In genomic region chr6:30626484-30627366, GRCh38 we compare ENCODE assay signal across 1 cellular context.
TF ChIP-seq lines count a peak whose summit lies in the region.

Gene ATAT1 (plus strand): TSS chr6:30626874.

TF ChIP-seq in HepG2, 621 proteins besides CTCF, POLR2A, EP300 and RAD21 (continued from another document and continues in another):
- TF ChIP-seq LRRFIP1 (CRISPR knock-in tag; conservative IDR thresholded peaks at IDR 0.05) (no peak), DNMT3B (CRISPR knock-in tag; conservative IDR thresholded peaks at IDR 0.05) (no peak; the same call in 1 of the 2 replicates), MTF2 (CRISPR knock-in tag; IDR thresholded peaks at IDR 0.05; ENCODE audit: borderline replicate concordance) (no peak; the same call in 1 of the 2 replicates), ARID5B (CRISPR knock-in tag; IDR thresholded peaks at IDR 0.05) (peak; percentile 72), YY1 (IDR thresholded peaks at IDR 0.05; ENCODE audit: insufficient read depth, insufficient replicate concordance, low read depth, low read length) (peak; percentile 71), ZFP36L1 (CRISPR knock-in tag; IDR thresholded peaks at IDR 0.05) (peak; percentile 66; the same call in 1 of the 2 replicates), ISL2 (CRISPR knock-in tag; IDR thresholded peaks at IDR 0.05) (peak; percentile 73; the same call in 1 of the 2 replicates), CSRNP2 (CRISPR knock-in tag; conservative IDR thresholded peaks at IDR 0.05; ENCODE audit: low read depth) (no peak), RFX1 (IDR thresholded peaks at IDR 0.05) (peak; percentile 30; the same call in 1 of the 2 replicates), HES4 (CRISPR knock-in tag; IDR thresholded peaks at IDR 0.05; ENCODE audit: borderline replicate concordance) (peak; percentile 67; the same call in 1 of the 2 replicates), ZNF678 (CRISPR knock-in tag; IDR thresholded peaks at IDR 0.05) (no peak; the same call in 1 of the 2 replicates), KLF15 (CRISPR knock-in tag; IDR thresholded peaks at IDR 0.05; ENCODE audit: borderline replicate concordance) (0 out of 2 replicates have a peak, but pooled peaks have one; percentile 65), ZNF704 (CRISPR knock-in tag; IDR thresholded peaks at IDR 0.05; ENCODE audit: borderline replicate concordance) (peak; percentile 77), ZNF282 (IDR thresholded peaks at IDR 0.05; ENCODE audit: partially characterized antibody) (no peak), ZNF512B (CRISPR knock-in tag; IDR thresholded peaks at IDR 0.05; ENCODE audit: borderline replicate concordance) (no peak; the same call in 1 of the 2 replicates), TEAD3 (CRISPR knock-in tag; optimal IDR thresholded peaks at IDR 0.05; ENCODE audit: borderline replicate concordance) (peak; percentile 44), E2F1 (CRISPR knock-in tag; IDR thresholded peaks at IDR 0.05) (0 out of 2 replicates have a peak, but pooled peaks have one; percentile 38), YEATS2 (CRISPR knock-in tag; IDR thresholded peaks at IDR 0.05; ENCODE audit: borderline replicate concordance) (peak; percentile 87), MED13 (CRISPR knock-in tag; IDR thresholded peaks at IDR 0.05) (no peak; the same call in 1 of the 2 replicates), ZSCAN20 (CRISPR knock-in tag; IDR thresholded peaks at IDR 0.05; ENCODE audit: borderline replicate concordance) (no peak), SPEN (CRISPR knock-in tag; IDR thresholded peaks at IDR 0.05; ENCODE audit: low read depth) (peak; percentile 76; the same call in 1 of the 2 replicates), CBX5 (CRISPR knock-in tag; IDR thresholded peaks at IDR 0.05; ENCODE audit: borderline replicate concordance) (no peak; the same call in 1 of the 2 replicates), ZNF7 (CRISPR knock-in tag; IDR thresholded peaks at IDR 0.05) (no peak), SOX5 (CRISPR knock-in tag; IDR thresholded peaks at IDR 0.05; ENCODE audit: borderline replicate concordance) (peak; percentile 40; the same call in 1 of the 2 replicates), ZNF724P (CRISPR knock-in tag; IDR thresholded peaks at IDR 0.05; ENCODE audit: borderline replicate concordance) (0 out of 2 replicates have a peak, but pooled peaks have one; percentile 46), CBFB (CRISPR knock-in tag; IDR thresholded peaks at IDR 0.05) (peak; percentile 63; the same call in 1 of the 2 replicates), SRSF9 (IDR thresholded peaks at IDR 0.05; ENCODE audit: borderline replicate concordance, insufficient read depth, low read depth, low read length, poor library complexity, severe bottlenecking) (no peak)
- TF ChIP-seq, protein P1, sequence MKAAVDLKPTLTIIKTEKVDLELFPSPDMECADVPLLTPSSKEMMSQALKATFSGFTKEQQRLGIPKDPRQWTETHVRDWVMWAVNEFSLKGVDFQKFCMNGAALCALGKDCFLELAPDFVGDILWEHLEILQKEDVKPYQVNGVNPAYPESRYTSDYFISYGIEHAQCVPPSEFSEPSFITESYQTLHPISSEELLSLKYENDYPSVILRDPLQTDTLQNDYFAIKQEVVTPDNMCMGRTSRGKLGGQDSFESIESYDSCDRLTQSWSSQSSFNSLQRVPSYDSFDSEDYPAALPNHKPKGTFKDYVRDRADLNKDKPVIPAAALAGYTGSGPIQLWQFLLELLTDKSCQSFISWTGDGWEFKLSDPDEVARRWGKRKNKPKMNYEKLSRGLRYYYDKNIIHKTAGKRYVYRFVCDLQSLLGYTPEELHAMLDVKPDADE (CRISPR knock-in tag; IDR thresholded peaks at IDR 0.05), result no peak
- TF ChIP-seq, protein P2, sequence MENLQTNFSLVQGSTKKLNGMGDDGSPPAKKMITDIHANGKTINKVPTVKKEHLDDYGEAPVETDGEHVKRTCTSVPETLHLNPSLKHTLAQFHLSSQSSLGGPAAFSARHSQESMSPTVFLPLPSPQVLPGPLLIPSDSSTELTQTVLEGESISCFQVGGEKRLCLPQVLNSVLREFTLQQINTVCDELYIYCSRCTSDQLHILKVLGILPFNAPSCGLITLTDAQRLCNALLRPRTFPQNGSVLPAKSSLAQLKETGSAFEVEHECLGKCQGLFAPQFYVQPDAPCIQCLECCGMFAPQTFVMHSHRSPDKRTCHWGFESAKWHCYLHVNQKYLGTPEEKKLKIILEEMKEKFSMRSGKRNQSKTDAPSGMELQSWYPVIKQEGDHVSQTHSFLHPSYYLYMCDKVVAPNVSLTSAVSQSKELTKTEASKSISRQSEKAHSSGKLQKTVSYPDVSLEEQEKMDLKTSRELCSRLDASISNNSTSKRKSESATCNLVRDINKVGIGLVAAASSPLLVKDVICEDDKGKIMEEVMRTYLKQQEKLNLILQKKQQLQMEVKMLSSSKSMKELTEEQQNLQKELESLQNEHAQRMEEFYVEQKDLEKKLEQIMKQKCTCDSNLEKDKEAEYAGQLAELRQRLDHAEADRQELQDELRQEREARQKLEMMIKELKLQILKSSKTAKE (CRISPR knock-in tag; IDR thresholded peaks at IDR 0.05; ENCODE audit: borderline replicate concordance), result no peak
- TF ChIP-seq, protein P3, sequence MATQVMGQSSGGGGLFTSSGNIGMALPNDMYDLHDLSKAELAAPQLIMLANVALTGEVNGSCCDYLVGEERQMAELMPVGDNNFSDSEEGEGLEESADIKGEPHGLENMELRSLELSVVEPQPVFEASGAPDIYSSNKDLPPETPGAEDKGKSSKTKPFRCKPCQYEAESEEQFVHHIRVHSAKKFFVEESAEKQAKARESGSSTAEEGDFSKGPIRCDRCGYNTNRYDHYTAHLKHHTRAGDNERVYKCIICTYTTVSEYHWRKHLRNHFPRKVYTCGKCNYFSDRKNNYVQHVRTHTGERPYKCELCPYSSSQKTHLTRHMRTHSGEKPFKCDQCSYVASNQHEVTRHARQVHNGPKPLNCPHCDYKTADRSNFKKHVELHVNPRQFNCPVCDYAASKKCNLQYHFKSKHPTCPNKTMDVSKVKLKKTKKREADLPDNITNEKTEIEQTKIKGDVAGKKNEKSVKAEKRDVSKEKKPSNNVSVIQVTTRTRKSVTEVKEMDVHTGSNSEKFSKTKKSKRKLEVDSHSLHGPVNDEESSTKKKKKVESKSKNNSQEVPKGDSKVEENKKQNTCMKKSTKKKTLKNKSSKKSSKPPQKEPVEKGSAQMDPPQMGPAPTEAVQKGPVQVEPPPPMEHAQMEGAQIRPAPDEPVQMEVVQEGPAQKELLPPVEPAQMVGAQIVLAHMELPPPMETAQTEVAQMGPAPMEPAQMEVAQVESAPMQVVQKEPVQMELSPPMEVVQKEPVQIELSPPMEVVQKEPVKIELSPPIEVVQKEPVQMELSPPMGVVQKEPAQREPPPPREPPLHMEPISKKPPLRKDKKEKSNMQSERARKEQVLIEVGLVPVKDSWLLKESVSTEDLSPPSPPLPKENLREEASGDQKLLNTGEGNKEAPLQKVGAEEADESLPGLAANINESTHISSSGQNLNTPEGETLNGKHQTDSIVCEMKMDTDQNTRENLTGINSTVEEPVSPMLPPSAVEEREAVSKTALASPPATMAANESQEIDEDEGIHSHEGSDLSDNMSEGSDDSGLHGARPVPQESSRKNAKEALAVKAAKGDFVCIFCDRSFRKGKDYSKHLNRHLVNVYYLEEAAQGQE (IDR thresholded peaks at IDR 0.05; ENCODE audit: borderline replicate concordance in 1 of 2, low read depth in 1 of 2, low read length in 2 of 2), result peak in 1 of 2 experiments; percentile 57; a peak in 1 of 4 replicates
